ENCODE assay signal across 17 cellular contexts in the genomic region with DNA sequence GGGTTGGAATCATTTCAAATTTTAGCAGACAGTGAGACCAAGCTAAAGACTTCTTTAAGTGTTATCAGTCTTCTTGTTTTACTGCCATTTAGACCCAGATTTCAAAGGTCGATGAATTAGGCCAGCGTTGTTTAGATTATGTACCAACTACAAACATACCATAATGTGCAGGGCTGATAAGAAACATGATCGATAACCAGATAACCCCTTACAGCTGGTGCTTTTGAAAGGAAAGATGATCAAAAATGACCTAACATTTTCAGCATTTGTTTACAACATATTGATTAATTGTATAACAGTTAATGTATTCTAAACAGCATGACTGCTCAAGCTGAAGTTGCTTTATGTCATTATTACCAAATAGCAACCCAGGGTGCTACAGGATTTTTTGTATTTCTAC.
DNase-seq lines count a peak whose midpoint lies in the region; ATAC-seq and TF ChIP-seq lines count a peak whose summit lies in the region.
"Had no signal": no experiment of that assay in that cellular context is flagged by ENCODE, and none has a peak within 500 bp of the region (broad histone marks: within the 10 kb centered on the region; RNA-seq: fewer than 3 reads in every experiment).

No MANE protein-coding gene starts in this region.

- H3K36me3 Mint-ChIP-seq in activated T-helper 17 cell treated with anti-CD3 and anti-CD28 coated beads, Interleukin-2, amount 50 U/mL, for 72 hours (ENCODE audit: low read depth): no peaks in the 10 kb centered on the region
- no peaks in the 10 kb centered on the region for H3K36me3 Mint-ChIP-seq in CD14-positive monocyte
- H3K36me3 Mint-ChIP-seq: CD4-positive, CD25-positive, alpha-beta regulatory T cell; CD8-positive, alpha-beta T cell had no signal

- no peaks in the 10 kb centered on the region for H3K4me1 Mint-ChIP-seq in activated T-helper 17 cell treated with anti-CD3 and anti-CD28 coated beads, Interleukin-2, amount 50 U/mL, for 72 hours
- H3K4me1 Mint-ChIP-seq in CD14-positive monocyte: no peaks in the 10 kb centered on the region
- H3K4me1 Mint-ChIP-seq: CD4-positive, CD25-positive, alpha-beta regulatory T cell had no signal

- no peaks in the 10 kb centered on the region for H3K9me3 ChIP-seq in osteoblast (ENCODE audit: low read depth, low read length)
- no peaks in the 10 kb centered on the region for H3K9me3 ChIP-seq in smooth muscle cell (replicated peaks; ENCODE audit: low read depth)

- no peak overlapping the region for H3K9ac ChIP-seq in smooth muscle cell (ENCODE audit: low read depth)
- H3K9ac ChIP-seq: GM23248 had no signal

- no peak for ATAC-seq in activated T-helper 17 cell treated with anti-CD3 and anti-CD28 coated beads, Interleukin-2, amount 50 U/mL, for 72 hours (replicated peaks)
- ATAC-seq in left ventricle myocardium superior (no peak), HG02678 (IDR thresholded peaks at IDR 0.05; ENCODE audit: unreplicated experiment) (no peak)
- ATAC-seq: CD8-positive, alpha-beta T cell; HCT116 had no signal

- H3F3A ChIP-seq in smooth muscle cell (ENCODE audit: low read depth): no peaks in the 10 kb centered on the region

- no peak overlapping the region for H3K27ac Mint-ChIP-seq in activated T-helper 17 cell treated with anti-CD3 and anti-CD28 coated beads, Interleukin-2, amount 50 U/mL, for 72 hours
- no peak overlapping the region for H3K27ac Mint-ChIP-seq in CD14-positive monocyte
- H3K27ac Mint-ChIP-seq: CD8-positive, alpha-beta T cell had no signal

- H3K27me3 Mint-ChIP-seq in activated T-helper 17 cell treated with anti-CD3 and anti-CD28 coated beads, Interleukin-2, amount 50 U/mL, for 72 hours: no peaks in the 10 kb centered on the region
- H3K27me3 Mint-ChIP-seq in CD14-positive monocyte (ENCODE audit: low read depth in 3 of 3): peaks cover 0 to 2% (median 0%) of the 10 kb centered on the region in 3 donors
- H3K27me3 Mint-ChIP-seq: CD4-positive, CD25-positive, alpha-beta regulatory T cell had no signal

- H3K4me2 ChIP-seq in osteoblast (ENCODE audit: insufficient read depth, low read length) (no peak overlapping the region), smooth muscle cell (no peak overlapping the region)

- WGBS in smooth muscle cell (ENCODE audit: low lambda C conversion rate): 36% methylated on average over 3 of the region's 3 CpGs

- peaks cover 3% of the 10 kb centered on the region for H3K9me3 Mint-ChIP-seq in activated T-helper 17 cell treated with anti-CD3 and anti-CD28 coated beads, Interleukin-2, amount 50 U/mL, for 72 hours
- H3K9me3 Mint-ChIP-seq in CD14-positive monocyte: no peaks in the 10 kb centered on the region
- H3K9me3 Mint-ChIP-seq: CD8-positive, alpha-beta T cell had no signal

- no peaks in the 10 kb centered on the region for H3K79me2 ChIP-seq in osteoblast (ENCODE audit: insufficient read depth, low read length)
- no peaks in the 10 kb centered on the region for H3K79me2 ChIP-seq in smooth muscle cell (ENCODE audit: low read depth)

- no peak overlapping the region for H3K4me3 ChIP-seq in fibroblast of villous mesenchyme (ENCODE audit: low read depth, low read length)
- no peak overlapping the region for H3K4me3 ChIP-seq in osteoblast (ENCODE audit: insufficient read depth, low read length)
- H3K4me3 ChIP-seq in smooth muscle cell: no peak overlapping the region
- H3K4me3 ChIP-seq: GM23248 had no signal

- intact Hi-C loops in left ventricle myocardium superior (cut with micrococcal nuclease): no loop called here
- intact Hi-C loops in CD14-positive monocyte (cut with micrococcal nuclease): no loop called here

- no peak overlapping the region for H2AFZ ChIP-seq in osteoblast (ENCODE audit: low read length)
- H2AFZ ChIP-seq in smooth muscle cell (ENCODE audit: low read depth): peak overlapping the region; percentile 17
- H2AFZ ChIP-seq: GM23248 had no signal

- no peak overlapping the region for H3K27ac ChIP-seq in osteoblast (ENCODE audit: low read depth, low read length)
- no peak overlapping the region for H3K27ac ChIP-seq in smooth muscle cell (ENCODE audit: low read depth)
- H3K27ac ChIP-seq: GM23248 had no signal

- H3K36me3 ChIP-seq in osteoblast (ENCODE audit: insufficient read depth, low read length): no peaks in the 10 kb centered on the region
- H3K36me3 ChIP-seq in smooth muscle cell (ENCODE audit: low read depth): no peaks in the 10 kb centered on the region

- no peaks in the 10 kb centered on the region for H3K27me3 ChIP-seq in osteoblast (ENCODE audit: insufficient read depth, low read length)
- no peaks in the 10 kb centered on the region for H3K27me3 ChIP-seq in smooth muscle cell (ENCODE audit: low read depth)

- peak; percentile 4 for DNase-seq in HuH-7 (ENCODE audit: low spot score)
- peak; percentile 1 for DNase-seq in fibroblast of villous mesenchyme (ENCODE audit: low read depth)
- peak; percentile 21 for DNase-seq in osteoblast (ENCODE audit: insufficient read length, low spot score, missing footprints)
- no peak for DNase-seq in smooth muscle cell (lab: John Stamatoyannopoulos, UW; ENCODE audit: unreplicated experiment)
- no peak for DNase-seq in left ventricle myocardium superior
- DNase-seq in CD14-positive monocyte (ENCODE audit: low spot score): no peak
- DNase-seq: C1 segment of cervical spinal cord; CD4-positive, CD25-positive, alpha-beta regulatory T cell; CD8-positive, alpha-beta T cell; DMS 273 treated with DMSO at 0.1 percent for 48 hours; DMS79 treated with DMSO at 0.1 percent for 48 hours; GF-D8; GM23248; H7 had no signal

- TF ChIP-seq CTCF in fibroblast of villous mesenchyme (IDR thresholded peaks at IDR 0.05; ENCODE audit: insufficient read depth, low read depth, low read length) (no peak), osteoblast (IDR thresholded peaks at IDR 0.05; ENCODE audit: extremely low read depth, low read depth, low read length) (no peak), smooth muscle cell (IDR thresholded peaks at IDR 0.05; ENCODE audit: borderline replicate concordance, insufficient read depth, poor library complexity, severe bottlenecking) (no peak), CD14-positive monocyte (IDR thresholded peaks at IDR 0.05) (no peak)

- H3K4me1 ChIP-seq in osteoblast (ENCODE audit: insufficient read depth, low read length) (no peaks in the 10 kb centered on the region), smooth muscle cell (ENCODE audit: low read depth) (no peaks in the 10 kb centered on the region)

- no peak overlapping the region for H3K4me3 Mint-ChIP-seq in activated T-helper 17 cell treated with anti-CD3 and anti-CD28 coated beads, Interleukin-2, amount 50 U/mL, for 72 hours
- no peak overlapping the region for H3K4me3 Mint-ChIP-seq in CD14-positive monocyte
- H3K4me3 Mint-ChIP-seq: CD4-positive, CD25-positive, alpha-beta regulatory T cell; CD8-positive, alpha-beta T cell had no signal

- no peaks in the 10 kb centered on the region for H4K20me1 ChIP-seq in osteoblast (ENCODE audit: insufficient read depth, low read length)
- no peaks in the 10 kb centered on the region for H4K20me1 ChIP-seq in smooth muscle cell (ENCODE audit: low read depth)

Comparison
In these comparisons a context has a peak if more than half of its experiments do, and no peak if none do; other contexts are left out.
1. DNase-seq: peak in HuH-7 (single experiment), fibroblast of villous mesenchyme (single experiment) and osteoblast (single experiment); none in smooth muscle cell (single experiment), left ventricle myocardium superior (single experiment) and CD14-positive monocyte (single experiment).